In the genomic region with DNA sequence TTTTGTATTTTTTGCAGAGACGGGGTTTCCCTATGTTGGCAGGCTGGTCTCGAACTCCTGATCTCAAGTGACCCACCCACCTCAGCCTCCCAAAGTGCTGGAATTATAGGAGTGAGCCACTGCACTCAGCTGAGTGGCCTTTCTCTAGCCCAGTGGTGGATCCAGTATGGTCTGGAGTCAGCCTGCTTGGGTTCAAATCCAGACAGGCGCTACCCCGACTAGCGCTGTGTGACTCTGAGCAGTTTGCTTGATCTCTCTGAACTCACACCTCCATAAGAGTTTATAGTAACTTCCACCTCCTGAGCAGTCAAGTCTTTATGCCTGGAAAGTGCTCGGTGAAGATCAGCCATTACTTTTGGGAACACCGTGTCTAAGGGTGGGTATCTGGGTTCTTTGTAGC, we compare ENCODE assay signal across 17 cellular contexts. TPM values are rescaled to one million over a fixed set of nuclear protein-coding genes. Genes with fewer than 3 reads are reported as not detected.
DNase-seq lines count a peak whose midpoint lies in the region; ATAC-seq, FAIRE-seq and TF ChIP-seq lines count a peak whose summit lies in the region.
"Had no signal": no experiment of that assay in that cellular context is flagged by ENCODE, and none has a peak within 500 bp of the region (broad histone marks: within the 10 kb centered on the region; RNA-seq: fewer than 3 reads in every experiment).

No MANE protein-coding gene starts in this region.

- no peaks in the 10 kb centered on the region for H3K27me3 Mint-ChIP-seq in progenitor cell of endocrine pancreas

- peak; percentile 59 for FAIRE-seq in GM12878 (lab: Jason Lieb, UNC)

- ATAC-seq in GM12878 (no peak), left lung (no peak)

- H3K9me3 ChIP-seq in Karpas-422 (ENCODE audit: low read length), result no peaks in the 10 kb centered on the region
- H3K9me3 ChIP-seq in GM12878 (replicated peaks; ENCODE audit: control insufficient read depth, insufficient read depth, low read length), result no peaks in the 10 kb centered on the region; the same call in 2 of the 3 replicates
- no peaks in the 10 kb centered on the region for H3K9me3 ChIP-seq in testis
- H3K9me3 ChIP-seq in MG63, result no peaks in the 10 kb centered on the region
- H3K9me3 ChIP-seq in left lung, result no peaks in the 10 kb centered on the region
- H3K9me3 ChIP-seq: SJSA1 had no signal

- SMC1A ChIA-PET in GM12878 (lab: Charles Lee; ENCODE audit: uncharacterized antibody, unreplicated experiment), result interaction anchor here (1.0 to 3.4 kb wide), 6 partner anchors 19 to 116 kb away, joined by 3 to 30 read pairs (median 5); no protein-coding TSS in a partner anchor

- H3K27me3 ChIP-seq in Karpas-422 (ENCODE audit: low read length) (no peaks in the 10 kb centered on the region), GM12878 (replicated peaks in 1 of 2; ENCODE audit: control insufficient read depth in 2 of 2, insufficient read depth in 2 of 2, low read length in 1 of 2) (no peaks in the 10 kb centered on the region), testis (no peaks in the 10 kb centered on the region), MG63 (no peaks in the 10 kb centered on the region), left lung (no peaks in the 10 kb centered on the region)
- H3K27me3 ChIP-seq: SJSA1 had no signal

- H3K79me2 ChIP-seq in Karpas-422 (ENCODE audit: low read length), result peaks cover 18% of the 10 kb centered on the region
- peaks cover 22% of the 10 kb centered on the region for H3K79me2 ChIP-seq in GM12878 (ENCODE audit: control insufficient read depth, insufficient read depth, low read length)

- H2AFZ ChIP-seq in Karpas-422 (ENCODE audit: low read length), result no peak overlapping the region
- no peak overlapping the region for H2AFZ ChIP-seq in GM12878 (ENCODE audit: control insufficient read depth, low read depth, low read length)
- H2AFZ ChIP-seq: GM23248 had no signal

- no peak for TF ChIP-seq POLR2A in GM12878 (IDR thresholded peaks at IDR 0.05; ENCODE audit: low read depth, low read length)
- TF ChIP-seq POLR2A in testis (IDR thresholded peaks at IDR 0.05), result no peak

- no peak overlapping the region for H3K4me3 ChIP-seq in Karpas-422 (ENCODE audit: low read length)
- H3K4me3 ChIP-seq in GM12878, result no peak overlapping the region
- no peak overlapping the region for H3K4me3 ChIP-seq in testis
- no peak overlapping the region for H3K4me3 ChIP-seq in MG63
- no peak overlapping the region for H3K4me3 ChIP-seq in left lung
- H3K4me3 ChIP-seq: GM23248, SJSA1 had no signal

- peaks cover 6% of the 10 kb centered on the region for H3K36me3 Mint-ChIP-seq in progenitor cell of endocrine pancreas (ENCODE audit: insufficient read depth)

- TF ChIP-seq RAD21 in GM12878 (IDR thresholded peaks at IDR 0.05; ENCODE audit: insufficient read depth, low read depth, low read length), result no peak

- H3K9me3 Mint-ChIP-seq in progenitor cell of endocrine pancreas (ENCODE audit: low read depth), result no peaks in the 10 kb centered on the region

- no peak for DNase-seq in Karpas-422
- DNase-seq in GM12878 (ENCODE audit: low read depth, low spot score), result no peak
- DNase-seq in progenitor cell of endocrine pancreas (ENCODE audit: low spot score, unreplicated experiment), result no peak
- DNase-seq in testis, result no peak
- no peak for DNase-seq in MG63
- no peak for DNase-seq in left lung
- DNase-seq: AML-193, DMS79, GM23248, KG1, NCI-H1048, NCI-H1436, NCI-H1930, NCI-H226, NCI-H524 treated with DMSO at 0.1 percent for 48 hours had no signal

- H3K4me3 Mint-ChIP-seq in progenitor cell of endocrine pancreas (ENCODE audit: low read depth), result no peak overlapping the region

- H3K27ac ChIP-seq in Karpas-422 (ENCODE audit: low read length) (peak overlapping the region; percentile 60), GM12878 (ENCODE audit: control insufficient read depth, insufficient read depth) (peak overlapping the region; percentile 92), testis (no peak overlapping the region), left lung (no peak overlapping the region)
- H3K27ac ChIP-seq: C4-2B, GM23248, SJSA1 had no signal

- RAD21 ChIA-PET in GM12878 (lab: Charles Lee; ENCODE audit: unreplicated experiment), result interaction anchor here (0.6 to 4.6 kb wide), 7 partner anchors 8 to 113 kb away, joined by 3 to 47 read pairs (median 8); no protein-coding TSS in a partner anchor

- peak overlapping the region; percentile 64 for H3K27ac Mint-ChIP-seq in progenitor cell of endocrine pancreas

- H4K20me1 ChIP-seq in Karpas-422 (ENCODE audit: insufficient read depth, low read depth, low read length) (no peaks in the 10 kb centered on the region), GM12878 (ENCODE audit: control insufficient read depth, insufficient read depth) (no peaks in the 10 kb centered on the region)

- no TSS peak for BruUV-seq in GM12878 (replicated peaks; lab: Mats Ljungman, UMichigan)

- no peak for TF ChIP-seq CTCF in GM12878 (IDR thresholded peaks at IDR 0.05 in 2 of 3, conservative IDR thresholded peaks at IDR 0.05 in 1 of 3; ENCODE audit: control insufficient read depth in 2 of 3, extremely low read depth in 1 of 3, insufficient read depth in 1 of 3, low read depth in 3 of 3, low read length in 3 of 3)
- TF ChIP-seq CTCF in progenitor cell of endocrine pancreas (IDR thresholded peaks at IDR 0.05; ENCODE audit: unreplicated experiment), result no peak
- TF ChIP-seq CTCF in testis (IDR thresholded peaks at IDR 0.05), result no peak
- no peak for TF ChIP-seq CTCF in left lung (IDR thresholded peaks at IDR 0.05)

- intact Hi-C loops in GM12878 (cut with micrococcal nuclease; ENCODE audit: unreplicated experiment) (no loop called here), testis (cut with DNase I; ENCODE audit: low total_unique reads) (no loop called here), left lung (cut with DNase I) (no loop called here)

- WGBS in GM12878 (ENCODE audit: insufficient coverage, insufficient replicate concordance, low lambda C conversion rate, missing lambda C conversion rate), result 87% methylated on average over 7 of the region's 7 CpGs
- 91 to 94% methylated on average over 7 of the region's 7 CpGs for WGBS in testis, 2 donors

- H3K9ac ChIP-seq in Karpas-422 (ENCODE audit: low read length) (no peak overlapping the region), GM12878 (ENCODE audit: control insufficient read depth, insufficient read depth, low read length) (no peak overlapping the region)
- H3K9ac ChIP-seq: GM23248 had no signal

- CTCF ChIA-PET in GM12878 (lab: Yijun Ruan, JAX), result interaction anchor here (0.7 to 5.3 kb wide), 9 partner anchors 8 to 193 kb away, joined by 3 to 56 read pairs (median 5); a partner anchor contains a TSS

- no peaks in the 10 kb centered on the region for H3K9me2 ChIP-seq in Karpas-422 (replicated peaks; ENCODE audit: insufficient read depth, low read length)

- POLR2A ChIA-PET in GM12878 (lab: Charles Lee), result interaction anchor here (0.6 to 2.1 kb wide), 9 partner anchors 9 to 116 kb away, joined by 3 to 11 read pairs (median 3); no protein-coding TSS in a partner anchor

- no peaks in the 10 kb centered on the region for H3K36me3 ChIP-seq in Karpas-422 (ENCODE audit: insufficient read depth, low read length)
- H3K36me3 ChIP-seq in GM12878 (ENCODE audit: control insufficient read depth in 2 of 2, insufficient read depth in 2 of 2, low read length in 1 of 2), result peaks cover 4 to 10% of the 10 kb centered on the region in 2 experiments; a peak in 3 of 4 replicates
- H3K36me3 ChIP-seq in testis (ENCODE audit: low read depth, missing control alignments), result no peaks in the 10 kb centered on the region
- peaks cover 7% of the 10 kb centered on the region for H3K36me3 ChIP-seq in MG63
- peaks cover 0 to 18% of the 10 kb centered on the region in 2 donors for H3K36me3 ChIP-seq in left lung

- in situ Hi-C loops in GM12878 (cut with MboI), result no loop called here

- no peak for TF ChIP-seq EP300 in GM12878 (IDR thresholded peaks at IDR 0.05; ENCODE audit: borderline replicate concordance in 1 of 2, control insufficient read depth in 1 of 2, low read depth in 2 of 2, low read length in 2 of 2)

- H3K4me2 ChIP-seq in Karpas-422 (ENCODE audit: low read depth, low read length, poor library complexity, severe bottlenecking) (no peak overlapping the region), GM12878 (ENCODE audit: control insufficient read depth, insufficient read depth) (peak overlapping the region; percentile 49)

- H3K4me1 ChIP-seq in Karpas-422 (ENCODE audit: low read length) (peaks cover 21% of the 10 kb centered on the region), GM12878 (ENCODE audit: control insufficient read depth, insufficient read depth, low read length) (peaks cover 42% of the 10 kb centered on the region), testis (peaks cover 2% of the 10 kb centered on the region), left lung (peaks cover 0 to 18% of the 10 kb centered on the region in 2 donors)

- no peaks in the 10 kb centered on the region for H3K4me1 Mint-ChIP-seq in progenitor cell of endocrine pancreas (ENCODE audit: low read depth)

RNA-seq across cellular contexts. Expression of a gene that starts 10.4 kb away (rescaled TPM):
- 65.1 and 67.6 TPM in 2 replicates for total RNA-seq in Karpas-422 (2014; rRNA removed; shearing (Covaris generic); ENCODE audit: low replicate concordance)
- 47.7 and 53.8 TPM in 2 replicates for total RNA-seq in GM12878 (2013; cell fraction: nucleolus; rRNA removed)
- 13.0 and 13.3 TPM in 2 replicates for total RNA-seq in GM12878 (2014; rRNA removed)
- total RNA-seq in GM12878 (2014; rRNA removed; fragmentation: Illumina TruSeq; extraction: Trizol), result 9.3 and 9.8 TPM in 2 replicates
- total RNA-seq in GM12878 (2021), result 19.1 and 19.6 TPM in 2 replicates
- polyA plus RNA-seq in GM12878 (2011; ENCODE audit: low read depth), result 8.8 TPM
- polyA plus RNA-seq in GM12878 (2011; rRNA removed), result 14.4 and 26.8 TPM in 2 replicates
- 39.3 and 44.0 TPM in 2 replicates for polyA plus RNA-seq in GM12878 (2011; cell fraction: cytosol; rRNA removed)
- 20.3 and 21.5 TPM in 2 replicates for polyA plus RNA-seq in GM12878 (2011; cell fraction: nucleus; rRNA removed)
- 12.5 and 18.2 TPM in 2 replicates for polyA plus RNA-seq in GM12878 (2012)
- 6.3 and 7.1 TPM in 2 replicates for polyA plus RNA-seq in GM12878 (2014; fragmentation: Illumina TruSeq; extraction: Trizol)
- polyA plus RNA-seq in GM12878 (2014; fragmentation: Nextera tagmentation; extraction: Ambion mirVana), result 1 to 10 TPM; 4.9 to 9.6 TPM
- polyA plus RNA-seq in GM12878 (2014; rRNA removed), result 9.9 and 10.9 TPM in 2 replicates
- polyA plus RNA-seq in GM12878 (2016; fragmentation: Nextera tagmentation; extraction: Ambion mirVana), result 10 to 100 TPM; 18.6 to 20.6 TPM
- polyA minus RNA-seq in GM12878 (2011; rRNA and poly(A)+ RNA removed), result 79.8 and 118 TPM in 2 replicates
- 38.6 and 43.2 TPM in 2 replicates for polyA minus RNA-seq in GM12878 (2011; cell fraction: cytosol; rRNA and poly(A)+ RNA removed)
- polyA minus RNA-seq in GM12878 (2011; cell fraction: nucleus; rRNA and poly(A)+ RNA removed), result 11.7 and 20.7 TPM in 2 replicates
- 17.9 and 19.2 TPM in 2 replicates for total RNA-seq in progenitor cell of endocrine pancreas
- 10 to 100 TPM in 1 of 2 donors, 1 to 10 TPM in 1; 8.7 to 13.7 TPM for total RNA-seq in testis
- 11.9 TPM for polyA plus RNA-seq in testis (ENCODE audit: insufficient read depth, low read depth, low replicate concordance)
- total RNA-seq in MG63 (2014; rRNA removed; shearing (Covaris generic); ENCODE audit: low replicate concordance), result 14.0 and 14.6 TPM in 2 replicates
- 10 to 100 TPM; 25.6 to 40.3 TPM for total RNA-seq in left lung

RNA-seq across cellular contexts. Expression of a gene that starts 25.9 kb away (rescaled TPM):
- 94.9 and 145 TPM in 2 replicates for total RNA-seq in Karpas-422 (2014; rRNA removed; shearing (Covaris generic); ENCODE audit: low replicate concordance)
- total RNA-seq in GM12878 (2013; cell fraction: nucleolus; rRNA removed), result 263 and 295 TPM in 2 replicates
- 87.7 and 114 TPM in 2 replicates for total RNA-seq in GM12878 (2014; rRNA removed)
- 67.2 and 70.0 TPM in 2 replicates for total RNA-seq in GM12878 (2014; rRNA removed; fragmentation: Illumina TruSeq; extraction: Trizol)
- total RNA-seq in GM12878 (2021), result 221 and 238 TPM in 2 replicates
- 71.5 TPM for polyA plus RNA-seq in GM12878 (2011; ENCODE audit: low read depth)
- polyA plus RNA-seq in GM12878 (2011; rRNA removed), result 100 and 130 TPM in 2 replicates
- 75.3 and 81.4 TPM in 2 replicates for polyA plus RNA-seq in GM12878 (2011; cell fraction: cytosol; rRNA removed)
- polyA plus RNA-seq in GM12878 (2011; cell fraction: nucleus; rRNA removed), result 356 and 514 TPM in 2 replicates
- 113 and 151 TPM in 2 replicates for polyA plus RNA-seq in GM12878 (2012)
- polyA plus RNA-seq in GM12878 (2014; fragmentation: Illumina TruSeq; extraction: Trizol), result 132 and 137 TPM in 2 replicates
- polyA plus RNA-seq in GM12878 (2014; fragmentation: Nextera tagmentation; extraction: Ambion mirVana), result 100 to 1,000 TPM; 128 to 149 TPM
- 107 and 126 TPM in 2 replicates for polyA plus RNA-seq in GM12878 (2014; rRNA removed)
- 100 to 1,000 TPM; 280 to 290 TPM for polyA plus RNA-seq in GM12878 (2016; fragmentation: Nextera tagmentation; extraction: Ambion mirVana)
- 105 and 125 TPM in 2 replicates for polyA minus RNA-seq in GM12878 (2011; rRNA and poly(A)+ RNA removed)
- 67.9 and 73.8 TPM in 2 replicates for polyA minus RNA-seq in GM12878 (2011; cell fraction: cytosol; rRNA and poly(A)+ RNA removed)
- 91.4 and 160 TPM in 2 replicates for polyA minus RNA-seq in GM12878 (2011; cell fraction: nucleus; rRNA and poly(A)+ RNA removed)
- 150 TPM in 2 replicates for total RNA-seq in progenitor cell of endocrine pancreas
- total RNA-seq in testis, result 100 to 1,000 TPM; 103 to 145 TPM
- polyA plus RNA-seq in testis (ENCODE audit: insufficient read depth, low read depth, low replicate concordance), result 96.5 TPM
- 73.4 and 138 TPM in 2 replicates for total RNA-seq in MG63 (2014; rRNA removed; shearing (Covaris generic); ENCODE audit: low replicate concordance)
- total RNA-seq in left lung, result 100 to 1,000 TPM in 1 of 2 donors, 10 to 100 TPM in 1; 65.1 to 141 TPM

RNA-seq across cellular contexts. Expression of a gene that starts 31.3 kb away (rescaled TPM):
- total RNA-seq in Karpas-422 (2014; rRNA removed; shearing (Covaris generic); ENCODE audit: low replicate concordance), result 78.6 and 136 TPM in 2 replicates
- 37.1 and 41.1 TPM in 2 replicates for total RNA-seq in GM12878 (2013; cell fraction: nucleolus; rRNA removed)
- 196 and 221 TPM in 2 replicates for total RNA-seq in GM12878 (2014; rRNA removed)
- total RNA-seq in GM12878 (2014; rRNA removed; fragmentation: Illumina TruSeq; extraction: Trizol), result 36.4 and 44.4 TPM in 2 replicates
- 162 and 169 TPM in 2 replicates for total RNA-seq in GM12878 (2021)
- polyA plus RNA-seq in GM12878 (2011; ENCODE audit: low read depth), result 22.8 TPM
- polyA plus RNA-seq in GM12878 (2011; rRNA removed), result 16.6 and 56.2 TPM in 2 replicates
- polyA plus RNA-seq in GM12878 (2011; cell fraction: cytosol; rRNA removed), result 127 and 134 TPM in 2 replicates
- polyA plus RNA-seq in GM12878 (2011; cell fraction: nucleus; rRNA removed), result 148 and 198 TPM in 2 replicates
- polyA plus RNA-seq in GM12878 (2012), result 88.5 and 90.8 TPM in 2 replicates
- polyA plus RNA-seq in GM12878 (2014; fragmentation: Illumina TruSeq; extraction: Trizol), result 9.5 and 44.4 TPM in 2 replicates
- polyA plus RNA-seq in GM12878 (2014; fragmentation: Nextera tagmentation; extraction: Ambion mirVana), result 1 to 10 TPM in 1 of 2 experiments, under 1 TPM in 1; 0.79 to 5.8 TPM
- 174 and 217 TPM in 2 replicates for polyA plus RNA-seq in GM12878 (2014; rRNA removed)
- polyA plus RNA-seq in GM12878 (2016; fragmentation: Nextera tagmentation; extraction: Ambion mirVana), result 100 to 1,000 TPM; 183 to 186 TPM
- 19.6 and 29.7 TPM in 2 replicates for polyA minus RNA-seq in GM12878 (2011; rRNA and poly(A)+ RNA removed)
- polyA minus RNA-seq in GM12878 (2011; cell fraction: cytosol; rRNA and poly(A)+ RNA removed), result 24.2 and 28.3 TPM in 2 replicates
- polyA minus RNA-seq in GM12878 (2011; cell fraction: nucleus; rRNA and poly(A)+ RNA removed), result 20.2 and 32.4 TPM in 2 replicates
- total RNA-seq in progenitor cell of endocrine pancreas, result 51.7 and 52.9 TPM in 2 replicates
- 10 to 100 TPM; 63.5 to 91.8 TPM for total RNA-seq in testis
- 53.3 TPM for polyA plus RNA-seq in testis (ENCODE audit: insufficient read depth, low read depth, low replicate concordance)
- total RNA-seq in MG63 (2014; rRNA removed; shearing (Covaris generic); ENCODE audit: low replicate concordance), result 188 and 218 TPM in 2 replicates
- total RNA-seq in left lung, result 10 to 100 TPM; 37.2 to 53.1 TPM

RNA-seq across cellular contexts. Expression of a gene that starts 50.2 kb away (rescaled TPM):
- 1.8 and 5.1 TPM in 2 replicates for total RNA-seq in Karpas-422 (2014; rRNA removed; shearing (Covaris generic); ENCODE audit: low replicate concordance)
- 288 and 334 TPM in 2 replicates for total RNA-seq in GM12878 (2013; cell fraction: nucleolus; rRNA removed)
- total RNA-seq in GM12878 (2014; rRNA removed) (72.9 and 77.7 TPM in 2 replicates), GM12878 (2014; rRNA removed; fragmentation: Illumina TruSeq; extraction: Trizol) (49.4 and 52.6 TPM in 2 replicates), GM12878 (2021) (69.7 and 71.0 TPM in 2 replicates), progenitor cell of endocrine pancreas (0.17 and 0.20 TPM in 2 replicates), testis (10 to 100 TPM; 10.1 to 18.0 TPM), left lung (100 to 1,000 TPM; 149 to 497 TPM)
- polyA plus RNA-seq in GM12878 (2011; ENCODE audit: low read depth), result 37.5 TPM
- polyA plus RNA-seq in GM12878 (2011; rRNA removed) (46.8 and 115 TPM in 2 replicates), GM12878 (2014; fragmentation: Illumina TruSeq; extraction: Trizol) (61.9 and 67.8 TPM in 2 replicates), GM12878 (2014; fragmentation: Nextera tagmentation; extraction: Ambion mirVana) (10 to 100 TPM in 1 of 2 experiments, 1 to 10 TPM in 1; 7.6 to 14.8 TPM), GM12878 (2014; rRNA removed) (67.9 and 74.4 TPM in 2 replicates), GM12878 (2016; fragmentation: Nextera tagmentation; extraction: Ambion mirVana) (10 to 100 TPM; 35.0 to 41.9 TPM), testis (ENCODE audit: insufficient read depth, low read depth, low replicate concordance) (14.3 TPM)
- 121 and 131 TPM in 2 replicates for polyA plus RNA-seq in GM12878 (2011; cell fraction: cytosol; rRNA removed)
- polyA plus RNA-seq in GM12878 (2011; cell fraction: nucleus; rRNA removed), result 126 and 136 TPM in 2 replicates
- polyA plus RNA-seq in GM12878 (2012), result 53.2 and 69.6 TPM in 2 replicates
- 120 and 140 TPM in 2 replicates for polyA minus RNA-seq in GM12878 (2011; rRNA and poly(A)+ RNA removed)
- polyA minus RNA-seq in GM12878 (2011; cell fraction: cytosol; rRNA and poly(A)+ RNA removed), result 62.1 and 69.0 TPM in 2 replicates
- 62.3 and 89.7 TPM in 2 replicates for polyA minus RNA-seq in GM12878 (2011; cell fraction: nucleus; rRNA and poly(A)+ RNA removed)
- 3.8 and 5.1 TPM in 2 replicates for total RNA-seq in MG63 (2014; rRNA removed; shearing (Covaris generic); ENCODE audit: low replicate concordance)

Comparison
In these comparisons a context has a peak if more than half of its experiments do, and no peak if none do; other contexts are left out.
1. H3K27ac ChIP-seq: peak in Karpas-422 (single experiment) and GM12878 (single experiment); none in testis (0 of 2) and left lung (0 of 2).